In genomic region chr3:46549989-46550388, GRCh38 we compare ENCODE assay signal across 29 cellular contexts. TPM values are rescaled to one million over a fixed set of nuclear protein-coding genes. Genes with fewer than 3 reads are reported as not detected.
DNase-seq lines count a peak whose midpoint lies in the region; ATAC-seq and TF ChIP-seq lines count a peak whose summit lies in the region.
"Had no signal": no experiment of that assay in that cellular context is flagged by ENCODE, and none has a peak within 500 bp of the region (broad histone marks: within the 10 kb centered on the region; RNA-seq: fewer than 3 reads in every experiment).

No MANE protein-coding gene starts in this region.

- peak overlapping the region; percentile 30 for H3K14ac ChIP-seq in IMR-90 (replicated peaks; ENCODE audit: low read depth, low read length)

- H3K9me3 ChIP-seq in IMR-90 (ENCODE audit: control insufficient read depth, insufficient read depth, low read length) (no peaks in the 10 kb centered on the region; the same call in 1 of the 2 replicates), T-helper 17 cell (ENCODE audit: control insufficient read depth, low read length, poor library complexity, severe bottlenecking) (no peaks in the 10 kb centered on the region), psoas muscle (no peaks in the 10 kb centered on the region)
- H3K9me3 ChIP-seq: pancreas, upper lobe of right lung had no signal

- POLR2A ChIA-PET in activated CD4-positive, alpha-beta T cell treated with anti-CD3 and anti-CD28 coated beads for 36 hours (lab: Charles Lee), result no interaction called here
- POLR2A ChIA-PET in IMR-90 (lab: Charles Lee; ENCODE audit: unreplicated experiment), result no interaction called here

- CTCF ChIA-PET in activated CD4-positive, alpha-beta T cell treated with anti-CD3 and anti-CD28 coated beads for 36 hours (lab: Charles Lee), result interaction anchor here (1.0 to 4.0 kb wide), 4 partner anchors 8 to 61 kb away, joined by 4 to 19 read pairs (median 5); no protein-coding TSS in a partner anchor
- CTCF ChIA-PET in IMR-90 (lab: Yijun Ruan, JAX), result no interaction called here

- no peak for ATAC-seq in activated CD4-positive, alpha-beta T cell treated with anti-CD3 and anti-CD28 coated beads for 36 hours
- ATAC-seq in IMR-90 (ENCODE audit: low read depth) (no peak), T-helper 17 cell (no peak), psoas muscle (no peak), HG03457 (IDR thresholded peaks at IDR 0.05; ENCODE audit: unreplicated experiment) (no peak)
- ATAC-seq: activated CD4-positive, CD25-positive, alpha-beta regulatory T cell treated with anti-CD3 and anti-CD28 coated beads, Interleukin-2, amount 50 U/mL, for 24 hours; activated T-helper 17 cell treated with anti-CD3 and anti-CD28 coated beads, Interleukin-2, amount 50 U/mL, for 72 hours; left colon; pancreas; upper lobe of right lung had no signal

- no peaks in the 10 kb centered on the region for H3K27me3 Mint-ChIP-seq in activated CD4-positive, alpha-beta T cell treated with anti-CD3 and anti-CD28 coated beads for 36 hours
- peaks cover 14% of the 10 kb centered on the region for H3K27me3 Mint-ChIP-seq in T-helper 17 cell
- H3K27me3 Mint-ChIP-seq: activated CD8-positive, alpha-beta T cell treated with anti-CD3 and anti-CD28 coated beads for 36 hours; activated naive CD4-positive, alpha-beta T cell treated with anti-CD3 and anti-CD28 coated beads, Interleukin-2, amount 50 U/mL, for 24 hours; activated T-helper 17 cell treated with anti-CD3 and anti-CD28 coated beads, Interleukin-2, amount 50 U/mL, for 72 hours had no signal

- H3K4me1 ChIP-seq in IMR-90 (ENCODE audit: control insufficient read depth, insufficient read depth, low read length), result peaks cover 23% of the 10 kb centered on the region
- peaks cover 33% of the 10 kb centered on the region for H3K4me1 ChIP-seq in psoas muscle
- H3K4me1 ChIP-seq: pancreas, upper lobe of right lung had no signal

- H3K79me1 ChIP-seq in IMR-90 (ENCODE audit: low read depth in 1 of 2, low read length in 2 of 2), result peaks cover 0 to 15% of the 10 kb centered on the region in 2 experiments; a peak in 3 of 4 replicates

- H3K27ac ChIP-seq in IMR-90 (ENCODE audit: insufficient read depth, low read length) (no peak overlapping the region), psoas muscle (peak overlapping the region; percentile 34)
- H3K27ac ChIP-seq: pancreas, upper lobe of right lung had no signal

- peaks cover 1% of the 10 kb centered on the region for H3K9me3 Mint-ChIP-seq in activated CD4-positive, alpha-beta T cell treated with anti-CD3 and anti-CD28 coated beads for 36 hours (ENCODE audit: low read depth)
- H3K9me3 Mint-ChIP-seq: activated CD8-positive, alpha-beta T cell treated with anti-CD3 and anti-CD28 coated beads for 36 hours; activated naive CD4-positive, alpha-beta T cell treated with anti-CD3 and anti-CD28 coated beads, Interleukin-2, amount 50 U/mL, for 24 hours; activated T-helper 17 cell treated with anti-CD3 and anti-CD28 coated beads, Interleukin-2, amount 50 U/mL, for 72 hours had no signal

- no peak overlapping the region for H3K4me3 Mint-ChIP-seq in activated CD4-positive, alpha-beta T cell treated with anti-CD3 and anti-CD28 coated beads for 36 hours
- no peak overlapping the region for H3K4me3 Mint-ChIP-seq in T-helper 17 cell
- H3K4me3 Mint-ChIP-seq: activated CD8-positive, alpha-beta T cell treated with anti-CD3 and anti-CD28 coated beads for 36 hours; activated naive CD4-positive, alpha-beta T cell treated with anti-CD3 and anti-CD28 coated beads, Interleukin-2, amount 50 U/mL, for 24 hours; activated T-helper 17 cell treated with anti-CD3 and anti-CD28 coated beads, Interleukin-2, amount 50 U/mL, for 72 hours; nephron progenitor cell had no signal

- peak overlapping the region; percentile 58 for H2BK20ac ChIP-seq in IMR-90 (ENCODE audit: low read depth, low read length)

- no peaks in the 10 kb centered on the region for H3K36me3 Mint-ChIP-seq in activated CD4-positive, alpha-beta T cell treated with anti-CD3 and anti-CD28 coated beads for 36 hours (ENCODE audit: low read depth)
- H3K36me3 Mint-ChIP-seq in T-helper 17 cell (ENCODE audit: low read depth), result no peaks in the 10 kb centered on the region
- H3K36me3 Mint-ChIP-seq: activated naive CD4-positive, alpha-beta T cell treated with anti-CD3 and anti-CD28 coated beads, Interleukin-2, amount 50 U/mL, for 24 hours had no signal

- peaks cover 20% of the 10 kb centered on the region for H3K9me1 ChIP-seq in IMR-90 (ENCODE audit: insufficient read depth, low read length)

- H3K23ac ChIP-seq in IMR-90 (ENCODE audit: low read depth, low read length), result peak overlapping the region; percentile 62; the same call in 1 of the 2 replicates

- dilution Hi-C loops in IMR-90 (cut with HindIII; ENCODE audit: low sequenced_read_pairs, unreplicated experiment), result no loop called here

- DNase-seq in activated CD4-positive, alpha-beta T cell treated with anti-CD3 and anti-CD28 coated beads for 36 hours, result no peak
- no peak for DNase-seq in activated CD4-positive, alpha-beta T cell treated with anti-CD3 and anti-CD28 coated beads, Interleukin-2, amount 50 U/mL, for 48 hours
- DNase-seq in IMR-90 (no peak), T-helper 17 cell (no peak), psoas muscle (no peak), hippocampal formation (lab: John Stamatoyannopoulos, UW) (no peak), Ammon's horn (ENCODE audit: low spot score) (no peak)
- DNase-seq: 8988T; activated CD8-positive, alpha-beta T cell treated with anti-CD3 and anti-CD28 coated beads for 36 hours; aorta; left colon; mammary epithelial cell; NCI-H1105; NCI-H187; NCI-H446 treated with DMSO at 0.1 percent for 48 hours; nephron progenitor cell; pancreas; small intestine; stimulated activated naive CD4-positive, alpha-beta T cell treated with Interleukin-2 at 50 U/mL for 16 hours; upper lobe of right lung had no signal

- H3K9ac ChIP-seq in IMR-90 (ENCODE audit: low read depth, low read length), result no peak overlapping the region

- peak overlapping the region; percentile 24; the same call in 1 of the 2 replicates for H4K5ac ChIP-seq in IMR-90 (ENCODE audit: low read depth, low read length)

- peak overlapping the region; percentile 84 for H3K4ac ChIP-seq in IMR-90 (ENCODE audit: low read depth, low read length)

- peak overlapping the region; percentile 32 to 62; a peak in 3 of 4 replicates for H4K8ac ChIP-seq in IMR-90 (ENCODE audit: low read depth in 2 of 2, low read length in 2 of 2)

- H3K4me2 ChIP-seq in IMR-90 (ENCODE audit: low read depth, low read length), result no peak overlapping the region

- no peak overlapping the region for H3K56ac ChIP-seq in IMR-90 (ENCODE audit: extremely low read depth, insufficient read depth, low read length)

- H4K20me1 ChIP-seq in IMR-90 (ENCODE audit: insufficient read depth, low read length), result no peaks in the 10 kb centered on the region

- no peak overlapping the region for H2AFZ ChIP-seq in IMR-90 (replicated peaks; ENCODE audit: low read length, poor library complexity)

- peaks cover 9% of the 10 kb centered on the region for H3K36me3 ChIP-seq in IMR-90 (ENCODE audit: control insufficient read depth, insufficient read depth, low read length)
- H3K36me3 ChIP-seq in psoas muscle (ENCODE audit: insufficient read depth in 1 of 2, low read depth in 1 of 2), result peaks cover 0 to 49% of the 10 kb centered on the region in 2 donors
- H3K36me3 ChIP-seq: pancreas, upper lobe of right lung had no signal

- no TSS peak for BruUV-seq in IMR-90 (replicated peaks; lab: Mats Ljungman, UMichigan)

- peak overlapping the region; percentile 48; the same call in 1 of the 2 replicates for H3K18ac ChIP-seq in IMR-90 (ENCODE audit: low read depth, low read length)

- TF ChIP-seq RAD21 in IMR-90 (IDR thresholded peaks at IDR 0.05; ENCODE audit: low read length), result no peak

- H3K4me3 ChIP-seq in IMR-90 (ENCODE audit: insufficient read depth, low read depth, low read length), result no peak overlapping the region
- no peak overlapping the region for H3K4me3 ChIP-seq in psoas muscle
- H3K4me3 ChIP-seq: pancreas, upper lobe of right lung had no signal

- H2BK15ac ChIP-seq in IMR-90 (ENCODE audit: low read depth, low read length), result peak overlapping the region; percentile 55; the same call in 2 of the 3 replicates

- no peak for TF ChIP-seq CTCF in IMR-90 (conservative IDR thresholded peaks at IDR 0.05; ENCODE audit: low read depth, low read length)
- TF ChIP-seq CTCF in psoas muscle (IDR thresholded peaks at IDR 0.05), result no peak

- H3K27me3 ChIP-seq in IMR-90 (ENCODE audit: control insufficient read depth, insufficient read depth, low read length) (no peaks in the 10 kb centered on the region), psoas muscle (ENCODE audit: insufficient read depth in 3 of 3, low read length in 2 of 3) (no peaks in the 10 kb centered on the region)
- H3K27me3 ChIP-seq: pancreas, upper lobe of right lung had no signal

- intact Hi-C loops in activated CD4-positive, alpha-beta T cell treated with anti-CD3 and anti-CD28 coated beads for 36 hours (cut with DNase I, micrococcal nuclease), result no loop called here
- intact Hi-C loops in IMR-90 (cut with micrococcal nuclease), result no loop called here
- intact Hi-C loops in psoas muscle (cut with DNase I), result loop anchor here in 1 of 2 donors (5.0 kb wide), 1 partner anchor 48 kb away; no protein-coding TSS in a partner anchor

- TF ChIP-seq POLR2A in IMR-90 (IDR thresholded peaks at IDR 0.05; ENCODE audit: low read depth, low read length), result no peak

- in situ Hi-C loops in IMR-90 (cut with MboI; ENCODE audit: low sequenced_read_pairs), result no loop called here

- H2BK120ac ChIP-seq in IMR-90 (ENCODE audit: low read depth, low read length), result peak overlapping the region; percentile 81

- peak overlapping the region; percentile 37 for H2AK5ac ChIP-seq in IMR-90 (ENCODE audit: low read depth, low read length)

- H3K4me1 Mint-ChIP-seq in activated CD4-positive, alpha-beta T cell treated with anti-CD3 and anti-CD28 coated beads for 36 hours, result peaks cover 13% of the 10 kb centered on the region
- peaks cover 8% of the 10 kb centered on the region for H3K4me1 Mint-ChIP-seq in T-helper 17 cell
- H3K4me1 Mint-ChIP-seq: nephron progenitor cell had no signal

- no CpG with 5 or more reads among the region's 1 CpG for WGBS in IMR-90 (ENCODE audit: extremely low coverage in 2 of 2, insufficient read length in 1 of 2), 2 experiments
- WGBS in psoas muscle, 3 donors, result 66 to 83% (median 71%) methylated on average over 1 of the region's 1 CpG

- peak overlapping the region; percentile 76 for H2BK5ac ChIP-seq in IMR-90 (ENCODE audit: low read depth, low read length, poor library complexity, severe bottlenecking)

- H2AK9ac ChIP-seq in IMR-90 (replicated peaks; ENCODE audit: low read depth, low read length, poor library complexity), result no peak overlapping the region

- peak overlapping the region; percentile 47 for H3K27ac Mint-ChIP-seq in activated CD4-positive, alpha-beta T cell treated with anti-CD3 and anti-CD28 coated beads for 36 hours
- peak overlapping the region; percentile 49 for H3K27ac Mint-ChIP-seq in T-helper 17 cell
- H3K27ac Mint-ChIP-seq: activated naive CD4-positive, alpha-beta T cell treated with anti-CD3 and anti-CD28 coated beads, Interleukin-2, amount 50 U/mL, for 24 hours; activated T-helper 17 cell treated with anti-CD3 and anti-CD28 coated beads, Interleukin-2, amount 50 U/mL, for 72 hours; nephron progenitor cell had no signal

- peak overlapping the region; percentile 92 for H4K91ac ChIP-seq in IMR-90 (ENCODE audit: insufficient read depth, low read depth, low read length)

RNA-seq across cellular contexts. Expression of gene LRRC2, which starts 16.1 kb away (rescaled TPM):
- under 1 TPM in 1 of 2 experiments, not detected in 1; 0.04 TPM for total RNA-seq in activated CD4-positive, alpha-beta T cell treated with anti-CD3 and anti-CD28 coated beads for 36 hours
- total RNA-seq in IMR-90 (2012; rRNA removed) (4.1 and 4.7 TPM in 2 replicates), T-helper 17 cell (under 1 TPM; 0.42 to 0.52 TPM), psoas muscle (100 to 1,000 TPM in 1 of 4 donors, 10 to 100 TPM in 3; 65.1 to 160 (median 95.6) TPM)
- polyA plus RNA-seq in IMR-90 (2012; rRNA removed) (2.5 and 2.9 TPM in 2 replicates), psoas muscle (10 to 100 TPM in 2 of 3 donors, 1 to 10 TPM in 1; 8.3 to 60.3 (median 57.9) TPM)
- 0.96 and 1.2 TPM in 2 replicates for polyA plus RNA-seq in IMR-90 (2012; cell fraction: cytosol; rRNA removed)
- 0.75 and 3.6 TPM in 2 replicates for polyA plus RNA-seq in IMR-90 (2012; cell fraction: nucleus; rRNA removed; ENCODE audit: low replicate concordance)
- total RNA-seq: activated CD8-positive, alpha-beta T cell treated with anti-CD3 and anti-CD28 coated beads for 36 hours; activated T-helper 17 cell treated with anti-CD3 and anti-CD28 coated beads, Interleukin-2, amount 50 U/mL, for 72 hours; G401 had no signal

RNA-seq across cellular contexts. Expression of gene RTP3, which starts 52.2 kb away (rescaled TPM):
- not detected for total RNA-seq in activated CD4-positive, alpha-beta T cell treated with anti-CD3 and anti-CD28 coated beads for 36 hours
- total RNA-seq in IMR-90 (2012; rRNA removed) (0.18 TPM in 1 of 2 replicates, not detected in the other), T-helper 17 cell (not detected), psoas muscle (not detected)
- polyA plus RNA-seq in IMR-90 (2012; rRNA removed) (0.10 and 0.26 TPM in 2 replicates), psoas muscle (under 1 TPM in 1 of 3 donors, not detected in 2; 0.01 TPM)
- 0.05 TPM in 1 of 2 replicates, not detected in the other for polyA plus RNA-seq in IMR-90 (2012; cell fraction: cytosol; rRNA removed)
- polyA plus RNA-seq in IMR-90 (2012; cell fraction: nucleus; rRNA removed; ENCODE audit: low replicate concordance), result 0.08 TPM in 1 of 2 replicates, not detected in the other
- total RNA-seq: activated CD8-positive, alpha-beta T cell treated with anti-CD3 and anti-CD28 coated beads for 36 hours; activated T-helper 17 cell treated with anti-CD3 and anti-CD28 coated beads, Interleukin-2, amount 50 U/mL, for 72 hours; aorta; bronchial epithelial cell; G401; glomerular endothelial cell; left colon; mammary epithelial cell; pancreas; T-helper 1 cell treated with Interleukin-12 subunit alpha and Interleukin-12 subunit beta and Interleukin-4 antibody, amounts not matched to agents 30 ng/mL and 1 ng/mL, for 36 hours; temporal lobe; upper lobe of right lung had no signal
- polyA plus RNA-seq: aorta, mammary epithelial cell, pancreas, small intestine had no signal

Comparison
In these comparisons a context has a peak if more than half of its experiments do, and no peak if none do; other contexts are left out.
1. RNA of gene LRRC2, which starts 16.1 kb away (total RNA-seq): 65.1 to 160 TPM in psoas muscle; 4.1 to 4.7 TPM in IMR-90, 0.42 to 0.52 TPM in T-helper 17 cell and 0.04 TPM in activated CD4-positive, alpha-beta T cell treated with anti-CD3 and anti-CD28 coated beads for 36 hours; every median in the first group is over 10 times any median in the second.